In the genomic region with DNA sequence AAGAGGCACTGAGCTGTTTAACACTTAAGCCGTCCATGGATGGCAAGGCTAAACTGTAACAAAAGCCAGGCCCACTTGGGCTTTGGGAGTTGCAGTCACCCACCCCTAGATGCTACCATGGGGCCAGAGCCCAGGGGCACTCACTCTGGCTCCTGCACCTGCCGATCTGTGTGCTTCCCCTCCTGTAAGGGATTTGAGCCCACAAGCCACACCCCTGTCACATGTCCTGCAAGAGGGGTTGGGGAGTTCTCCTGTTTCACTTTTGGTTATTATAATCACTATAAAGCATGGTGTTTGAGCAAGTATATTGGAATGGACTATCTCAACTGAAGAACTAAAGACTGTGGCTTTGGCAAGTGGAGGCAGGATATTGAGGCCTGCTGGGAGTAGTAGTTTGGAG, we compare ENCODE assay signal across 15 cellular contexts. TPM values are rescaled to one million over a fixed set of nuclear protein-coding genes. Genes with fewer than 3 reads are reported as not detected.
DNase-seq lines count a peak whose midpoint lies in the region; ATAC-seq lines count a peak whose summit lies in the region.
"Had no signal": no experiment of that assay in that cellular context is flagged by ENCODE, and none has a peak within 500 bp of the region (broad histone marks: within the 10 kb centered on the region; RNA-seq: fewer than 3 reads in every experiment).

No MANE protein-coding gene starts in this region.

- H3K36me3 Mint-ChIP-seq in activated CD8-positive, alpha-beta memory T cell treated with anti-CD3 and anti-CD28 coated beads, Interleukin-2, amount 10 ng/mL, durations not matched to agents 7 days and 5 days = no peaks in the 10 kb centered on the region

- peak; percentile 49 for DNase-seq in activated CD8-positive, alpha-beta memory T cell treated with anti-CD3 and anti-CD28 coated beads, Interleukin-2, amount 10 ng/mL, durations not matched to agents 7 days and 5 days
- no peak for DNase-seq in activated CD8-positive, alpha-beta memory T cell treated with anti-CD3 and anti-CD28 coated beads, Interleukin-2, amount 50 U/mL, for 48 hours
- no peak for DNase-seq in stimulated activated naive CD8-positive, alpha-beta T cell treated with anti-CD3 and anti-CD28 coated beads, Interleukin-15, Interleukin-2, amounts not matched to agents 100 U/mL and 50 U/mL, for 24 hours
- no peak for DNase-seq in NCI-H1105 treated with DMSO at 0.1 percent for 48 hours (lab: John Stamatoyannopoulos, UW)
- no peak for DNase-seq in COR-L47 (lab: John Stamatoyannopoulos, UW)
- no peak for DNase-seq in activated T-cell treated with anti-CD3 and anti-CD28 coated beads, Interleukin-2, amount 50 U/mL, for 1 hour
- DNase-seq: DMS53, kidney glomerular epithelial cell, NCI-H2227 treated with DMSO at 0.1 percent for 48 hours, right lobe of liver had no signal

- H3K27ac Mint-ChIP-seq in activated CD8-positive, alpha-beta memory T cell treated with anti-CD3 and anti-CD28 coated beads, Interleukin-2, amount 10 ng/mL, durations not matched to agents 7 days and 5 days = no peak overlapping the region

- ATAC-seq in activated CD8-positive, alpha-beta memory T cell treated with anti-CD3 and anti-CD28 coated beads, Interleukin-2, amount 10 ng/mL, durations not matched to agents 7 days and 5 days = peak; percentile 68
- ATAC-seq in GM21825 (IDR thresholded peaks at IDR 0.05; ENCODE audit: unreplicated experiment) = peak; percentile 68
- peak; percentile 46 for ATAC-seq in HG03469 (IDR thresholded peaks at IDR 0.05; ENCODE audit: unreplicated experiment)
- peak; percentile 21 for ATAC-seq in stimulated activated naive CD8-positive, alpha-beta T cell treated with anti-CD3 and anti-CD28 coated beads, Interleukin-15, Interleukin-2, amounts not matched to agents 100 U/mL and 50 U/mL, for 24 hours
- ATAC-seq: gastroesophageal sphincter, right lobe of liver had no signal

- H3K9me3 Mint-ChIP-seq in activated CD8-positive, alpha-beta memory T cell treated with anti-CD3 and anti-CD28 coated beads, Interleukin-2, amount 10 ng/mL, durations not matched to agents 7 days and 5 days (ENCODE audit: low read depth) = no peaks in the 10 kb centered on the region

- H3K27me3 Mint-ChIP-seq in activated CD8-positive, alpha-beta memory T cell treated with anti-CD3 and anti-CD28 coated beads, Interleukin-2, amount 10 ng/mL, durations not matched to agents 7 days and 5 days = peaks cover 9% of the 10 kb centered on the region

- CTCF ChIA-PET in activated CD8-positive, alpha-beta memory T cell treated with anti-CD3 and anti-CD28 coated beads, Interleukin-2, amount 10 ng/mL, durations not matched to agents 7 days and 5 days (lab: Charles Lee) = interaction anchor here (1.6 to 7.3 kb wide), 3 partner anchors 13 to 659 kb away, joined by 5 to 85 read pairs (median 15); no protein-coding TSS in a partner anchor

- H3K4me3 Mint-ChIP-seq in activated CD8-positive, alpha-beta memory T cell treated with anti-CD3 and anti-CD28 coated beads, Interleukin-2, amount 10 ng/mL, durations not matched to agents 7 days and 5 days = no peak overlapping the region

- peaks cover 14% of the 10 kb centered on the region for H3K4me1 Mint-ChIP-seq in activated CD8-positive, alpha-beta memory T cell treated with anti-CD3 and anti-CD28 coated beads, Interleukin-2, amount 10 ng/mL, durations not matched to agents 7 days and 5 days

RNA-seq across cellular contexts. Expression of a gene that starts 14.0 kb away (rescaled TPM):
- not detected for total RNA-seq in activated CD8-positive, alpha-beta memory T cell treated with anti-CD3 and anti-CD28 coated beads, Interleukin-2, amount 10 ng/mL, durations not matched to agents 7 days and 5 days
- total RNA-seq: ascending aorta, gastroesophageal sphincter, myocyte, right lobe of liver had no signal
